ENCODE assay signal across 15 cellular contexts in the genomic region with DNA sequence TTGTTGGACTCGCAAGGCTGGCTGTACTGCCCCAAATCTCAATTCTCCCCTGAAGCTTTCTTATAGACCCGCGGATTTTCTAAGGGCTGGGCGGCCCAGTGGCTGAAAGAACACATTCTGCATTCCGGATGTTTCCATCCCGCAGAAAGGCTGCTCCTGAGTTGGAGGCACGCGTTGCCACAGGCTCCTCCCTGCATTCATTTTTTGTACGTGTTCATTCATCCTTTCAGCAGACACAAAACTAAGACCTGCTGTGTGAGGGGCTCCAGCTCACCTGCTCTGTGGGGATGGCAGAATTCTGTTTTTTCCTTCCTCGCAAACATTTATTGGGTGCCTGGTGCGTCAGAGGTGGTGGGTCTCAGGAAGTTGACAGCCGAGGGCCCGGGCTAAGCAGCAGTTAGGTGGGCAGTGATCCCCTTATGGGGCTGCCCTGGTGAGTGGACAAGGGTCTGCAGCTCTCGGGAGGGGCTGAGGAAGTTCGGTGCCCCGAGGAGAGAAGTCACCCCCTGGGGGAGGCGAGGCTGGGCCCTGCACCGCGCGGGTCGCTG. TPM values are rescaled to one million over a fixed set of nuclear protein-coding genes. Genes with fewer than 3 reads are reported as not detected.
A peak's percentile ranks its signal among the peaks of the same experiment; 100 is the strongest.
DNase-seq lines count a peak whose midpoint lies in the region; ATAC-seq, FAIRE-seq and TF ChIP-seq lines count a peak whose summit lies in the region.
"Had no signal": no experiment of that assay in that cellular context is flagged by ENCODE, and none has a peak within 500 bp of the region (broad histone marks: within the 10 kb centered on the region; RNA-seq: fewer than 3 reads in every experiment).

No MANE protein-coding gene starts in this region.

- ATAC-seq in right cardiac atrium: peak; percentile 28 to 39
- ATAC-seq: stimulated activated naive B cell treated with anti-CD40 and anti-IgM and Interleukin-4, amounts not matched to agents 10 μg/mL and 1 μg/mL and 100 μg/mL, for 72 hours had no signal

- H3K36me3 ChIP-seq in ES-I3 (ENCODE audit: insufficient read depth, low read length) (no peaks in the 10 kb centered on the region), bronchial epithelial cell (ENCODE audit: control insufficient read depth, insufficient read depth, low read length) (no peaks in the 10 kb centered on the region)
- H3K36me3 ChIP-seq: pancreas, SJSA1 had no signal

- H3K9me3 Mint-ChIP-seq in progenitor cell of endocrine pancreas (ENCODE audit: low read depth): peaks cover 6% of the 10 kb centered on the region

- TF ChIP-seq CTCF in bronchial epithelial cell (IDR thresholded peaks at IDR 0.05; ENCODE audit: insufficient read depth, low read length, severe bottlenecking): no peak
- TF ChIP-seq CTCF in progenitor cell of endocrine pancreas (IDR thresholded peaks at IDR 0.05; ENCODE audit: unreplicated experiment): no peak

- DNase-seq in bronchial epithelial cell (ENCODE audit: low read depth) (peak; percentile 28), right cardiac atrium (peak in 1 of 3 donors; percentile 8), progenitor cell of endocrine pancreas (ENCODE audit: low spot score, unreplicated experiment) (no peak), kidney glomerular epithelial cell (lab: John Stamatoyannopoulos, UW) (no peak), NCI-H1417 treated with DMSO at 0.1 percent for 48 hours (lab: John Stamatoyannopoulos, UW) (no peak)
- DNase-seq in activated CD4-positive, alpha-beta T cell treated with anti-CD3 and anti-CD28 coated beads for 4 hours: no peak
- no peak for DNase-seq in activated T-cell treated with anti-CD3 and anti-CD28 coated beads, Interleukin-2, amount 50 U/mL, for 48 hours
- DNase-seq: AML-193; GOT3; stimulated activated CD4-positive, alpha-beta T cell treated with anti-CD3 and anti-CD28 coated beads, Interleukin-4, amount 100 ng/mL, for 24 hours; stimulated activated naive B cell treated with anti-CD40 and anti-IgM and Interleukin-4, amounts not matched to agents 10 μg/mL and 1 μg/mL and 100 μg/mL, for 72 hours had no signal

- WGBS in right cardiac atrium: 43% methylated on average over 21 of the region's 21 CpGs

- FAIRE-seq in bronchial epithelial cell (lab: Jason Lieb, UNC): peak; percentile 13
- FAIRE-seq: pancreas had no signal

- H3K27ac ChIP-seq in right cardiac atrium (ENCODE audit: low read length): no peak overlapping the region
- H3K27ac ChIP-seq: pancreas, SJSA1 had no signal

- H3K4me1 ChIP-seq in ES-I3 (ENCODE audit: insufficient read depth, low read length) (peaks cover 3% of the 10 kb centered on the region; the same call in 1 of the 2 replicates), right cardiac atrium (ENCODE audit: control insufficient read depth, insufficient read depth, low read length) (peaks cover 3% of the 10 kb centered on the region)

- H3K9ac ChIP-seq in ES-I3 (ENCODE audit: low read depth, low read length): peak overlapping the region; percentile 39; the same call in 1 of the 2 replicates

- H3K4me3 ChIP-seq in bronchial epithelial cell (ENCODE audit: low read depth, low read length) (peak overlapping the region; percentile 39), right cardiac atrium (ENCODE audit: low read length) (no peak overlapping the region)

- peaks cover 33% of the 10 kb centered on the region for H3K27me3 Mint-ChIP-seq in progenitor cell of endocrine pancreas

- H3K36me3 Mint-ChIP-seq in progenitor cell of endocrine pancreas (ENCODE audit: insufficient read depth): peaks cover 3% of the 10 kb centered on the region
- H3K36me3 Mint-ChIP-seq: stimulated activated naive B cell treated with anti-CD40 and anti-IgM and Interleukin-4, amounts not matched to agents 10 μg/mL and 1 μg/mL and 100 μg/mL, for 72 hours had no signal

- H3K27me3 ChIP-seq in bronchial epithelial cell (ENCODE audit: control insufficient read depth, insufficient read depth, low read length) (no peaks in the 10 kb centered on the region), right cardiac atrium (ENCODE audit: control insufficient read depth, insufficient read depth) (no peaks in the 10 kb centered on the region)
- H3K27me3 ChIP-seq: heart right ventricle, pancreas had no signal

- H3K4me3 Mint-ChIP-seq in progenitor cell of endocrine pancreas (ENCODE audit: low read depth): peak overlapping the region; percentile 71
- H3K4me3 Mint-ChIP-seq: stimulated activated naive B cell treated with anti-CD40 and anti-IgM and Interleukin-4, amounts not matched to agents 10 μg/mL and 1 μg/mL and 100 μg/mL, for 72 hours had no signal

- intact Hi-C loops in right cardiac atrium (cut with DNase I): loop anchor here in 1 of 4 donors (5.0 kb wide), 1 partner anchor 69 kb away; the partner anchor contains the start of gene ARSA

- H3K9me3 ChIP-seq in ES-I3 (ENCODE audit: control insufficient read depth, insufficient read depth, low read length): no peaks in the 10 kb centered on the region
- no peaks in the 10 kb centered on the region for H3K9me3 ChIP-seq in right cardiac atrium (ENCODE audit: control insufficient read depth, low read length)
- H3K9me3 ChIP-seq: pancreas, SJSA1 had no signal

- H3K27ac Mint-ChIP-seq in progenitor cell of endocrine pancreas: no peak overlapping the region
- H3K27ac Mint-ChIP-seq: stimulated activated naive B cell treated with anti-CD40 and anti-IgM and Interleukin-4, amounts not matched to agents 10 μg/mL and 1 μg/mL and 100 μg/mL, for 72 hours had no signal

- H3K4me1 Mint-ChIP-seq in progenitor cell of endocrine pancreas (ENCODE audit: low read depth): peaks cover 8% of the 10 kb centered on the region

RNA-seq across cellular contexts. Expression of gene SHANK3, which starts 23.7 kb away (rescaled TPM):
- total RNA-seq in bronchial epithelial cell (0.79 and 0.90 TPM in 2 replicates), right cardiac atrium (10 to 100 TPM; 18.7 to 28.9 (median 27.0) TPM), progenitor cell of endocrine pancreas (6.9 and 7.5 TPM in 2 replicates)
- polyA plus RNA-seq in right cardiac atrium: 20.1 TPM

RNA-seq across cellular contexts. Expression of gene ACR, which starts 41.7 kb away (rescaled TPM):
- not detected in 2 replicates for total RNA-seq in bronchial epithelial cell
- 1 to 10 TPM in 1 of 4 donors, under 1 TPM in 3; 0.38 to 1.2 (median 0.72) TPM for total RNA-seq in right cardiac atrium
- 0.41 TPM for polyA plus RNA-seq in right cardiac atrium
- total RNA-seq in progenitor cell of endocrine pancreas: 0.62 TPM in 1 of 2 replicates, not detected in the other
- total RNA-seq: SJSA1 had no signal
